8 cellular contexts compared by ENCODE assay signal in the genomic region with DNA sequence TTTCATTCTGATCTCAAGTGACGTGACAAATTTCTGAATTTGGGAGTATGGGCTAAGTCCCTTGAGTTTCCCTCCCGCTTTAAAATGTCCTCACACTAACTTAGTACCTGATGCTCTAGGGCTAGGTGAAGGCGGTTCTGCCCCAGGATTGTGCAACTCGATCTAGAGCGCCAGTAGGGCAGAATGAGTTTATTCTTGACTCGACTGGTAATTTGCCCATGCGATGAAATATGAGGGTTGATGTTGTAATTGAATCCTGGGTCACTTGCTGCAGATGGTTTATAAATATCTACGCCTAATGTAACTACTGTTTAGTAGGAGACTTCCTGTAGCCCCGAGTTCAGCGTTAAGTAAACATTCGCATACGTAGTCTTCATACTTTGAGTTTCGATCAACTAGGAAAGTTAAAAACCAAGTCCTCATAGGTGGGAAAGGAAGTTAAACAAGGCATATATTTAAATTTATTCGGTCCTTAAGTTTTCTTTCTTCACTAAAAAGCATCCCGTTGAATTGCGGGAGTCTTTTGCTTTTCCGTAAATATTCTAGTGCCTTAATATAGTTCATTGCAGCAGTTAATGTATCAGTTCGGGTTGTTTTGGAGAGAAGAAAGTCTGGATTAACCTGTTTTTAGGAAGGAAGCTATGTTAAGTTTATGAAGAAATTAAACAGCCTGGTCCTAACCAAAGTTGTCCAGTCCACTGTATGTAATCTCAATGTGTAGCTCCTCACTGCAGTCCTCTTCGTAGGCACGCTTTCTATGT. TPM values are rescaled to one million over a fixed set of nuclear protein-coding genes. Genes with fewer than 3 reads are reported as not detected.
DNase-seq lines count a peak whose midpoint lies in the region; ATAC-seq and TF ChIP-seq lines count a peak whose summit lies in the region.

No MANE protein-coding gene starts in this region.

- peak overlapping the region; percentile 99 for H3K4me3 ChIP-seq in ascending aorta

- peak overlapping the region; percentile 85 for H3K27ac Mint-ChIP-seq in activated CD4-positive, alpha-beta T cell treated with anti-CD3 and anti-CD28 coated beads, Interleukin-2, amount 10 ng/mL, durations not matched to agents 24 days and 14 days
- H3K27ac Mint-ChIP-seq in immature natural killer cell = peak overlapping the region; percentile 86 to 95 (median 94)
- H3K27ac Mint-ChIP-seq in stimulated activated naive B cell treated with anti-CD40 and anti-IgM and Interleukin-4, amounts not matched to agents 10 μg/mL and 1 μg/mL and 100 μg/mL, for 72 hours = peak overlapping the region; percentile 96

- ATAC-seq in stimulated activated naive B cell treated with anti-CD40 and anti-IgM and Interleukin-4, amounts not matched to agents 10 μg/mL and 1 μg/mL and 100 μg/mL, for 72 hours (replicated peaks) = no peak

- H3K27ac ChIP-seq in ascending aorta = peak overlapping the region; percentile 100

- peaks cover 7 to 24% of the 10 kb centered on the region in 2 donors for H3K4me1 ChIP-seq in ascending aorta

- H3K36me3 Mint-ChIP-seq in activated CD4-positive, alpha-beta T cell treated with anti-CD3 and anti-CD28 coated beads, Interleukin-2, amount 10 ng/mL, durations not matched to agents 24 days and 14 days (ENCODE audit: low read depth) = peaks cover 7% of the 10 kb centered on the region
- H3K36me3 Mint-ChIP-seq in immature natural killer cell = no peaks in the 10 kb centered on the region
- H3K36me3 Mint-ChIP-seq in stimulated activated naive B cell treated with anti-CD40 and anti-IgM and Interleukin-4, amounts not matched to agents 10 μg/mL and 1 μg/mL and 100 μg/mL, for 72 hours = peaks cover 6 to 7% of the 10 kb centered on the region in 2 donors

- peak overlapping the region; percentile 88 for H3K4me3 Mint-ChIP-seq in activated CD4-positive, alpha-beta T cell treated with anti-CD3 and anti-CD28 coated beads, Interleukin-2, amount 10 ng/mL, durations not matched to agents 24 days and 14 days
- peak overlapping the region; percentile 84 to 91 (median 90) for H3K4me3 Mint-ChIP-seq in immature natural killer cell
- peak overlapping the region; percentile 88 to 93 for H3K4me3 Mint-ChIP-seq in stimulated activated naive B cell treated with anti-CD40 and anti-IgM and Interleukin-4, amounts not matched to agents 10 μg/mL and 1 μg/mL and 100 μg/mL, for 72 hours

- H3K9me3 ChIP-seq in ascending aorta = no peaks in the 10 kb centered on the region

- H3K27me3 Mint-ChIP-seq in activated CD4-positive, alpha-beta T cell treated with anti-CD3 and anti-CD28 coated beads, Interleukin-2, amount 10 ng/mL, durations not matched to agents 24 days and 14 days = no peaks in the 10 kb centered on the region
- peaks cover 3 to 5% (median 3%) of the 10 kb centered on the region in 3 donors for H3K27me3 Mint-ChIP-seq in immature natural killer cell (ENCODE audit: low read depth in 3 of 3)
- no peaks in the 10 kb centered on the region for H3K27me3 Mint-ChIP-seq in stimulated activated naive B cell treated with anti-CD40 and anti-IgM and Interleukin-4, amounts not matched to agents 10 μg/mL and 1 μg/mL and 100 μg/mL, for 72 hours

- H3K4me1 Mint-ChIP-seq in activated CD4-positive, alpha-beta T cell treated with anti-CD3 and anti-CD28 coated beads, Interleukin-2, amount 10 ng/mL, durations not matched to agents 24 days and 14 days = peaks cover 31% of the 10 kb centered on the region
- peaks cover 35 to 39% of the 10 kb centered on the region in 2 donors for H3K4me1 Mint-ChIP-seq in immature natural killer cell
- peaks cover 27 to 72% of the 10 kb centered on the region in 2 donors for H3K4me1 Mint-ChIP-seq in stimulated activated naive B cell treated with anti-CD40 and anti-IgM and Interleukin-4, amounts not matched to agents 10 μg/mL and 1 μg/mL and 100 μg/mL, for 72 hours

- peak; percentile 82 for DNase-seq in activated CD4-positive, alpha-beta T cell treated with anti-CD3 and anti-CD28 coated beads, Interleukin-2, amount 10 ng/mL, durations not matched to agents 24 days and 14 days
- DNase-seq in activated CD4-positive, alpha-beta T cell treated with anti-CD3 and anti-CD28 coated beads, Interleukin-2, amount 50 U/mL, for 4 hours = no peak
- DNase-seq in NCI-H460 (ENCODE audit: extremely low read depth, low read depth) (peak; percentile 35), ascending aorta (ENCODE audit: low spot score in 2 of 2) (peak; percentile 31 to 85), immature natural killer cell (peak in 2 of 3 donors; percentile 24 to 39), ecto neural progenitor cell (ENCODE audit: low spot score) (no peak), NCI-H2081 treated with DMSO at 0.1 percent for 48 hours (lab: John Stamatoyannopoulos, UW) (no peak)
- no peak for DNase-seq in stimulated activated naive B cell treated with anti-CD40 and anti-IgM and Interleukin-4, amounts not matched to agents 10 μg/mL and 1 μg/mL and 100 μg/mL, for 72 hours

- no peak for TF ChIP-seq CTCF in ascending aorta (IDR thresholded peaks at IDR 0.05)

- H3K9me3 Mint-ChIP-seq in activated CD4-positive, alpha-beta T cell treated with anti-CD3 and anti-CD28 coated beads, Interleukin-2, amount 10 ng/mL, durations not matched to agents 24 days and 14 days = no peaks in the 10 kb centered on the region
- H3K9me3 Mint-ChIP-seq in immature natural killer cell = no peaks in the 10 kb centered on the region
- no peaks in the 10 kb centered on the region for H3K9me3 Mint-ChIP-seq in stimulated activated naive B cell treated with anti-CD40 and anti-IgM and Interleukin-4, amounts not matched to agents 10 μg/mL and 1 μg/mL and 100 μg/mL, for 72 hours

- H3K36me3 ChIP-seq in ascending aorta = no peaks in the 10 kb centered on the region

- intact Hi-C loops in activated CD4-positive, alpha-beta T cell treated with anti-CD3 and anti-CD28 coated beads, Interleukin-2, amount 10 ng/mL, durations not matched to agents 24 days and 14 days (cut with micrococcal nuclease) = loop anchor here (2.0 to 5.0 kb wide), 3 partner anchors 43 to 317 kb away; partner anchors contain the start of genes FHOD1 and GFOD2
- intact Hi-C loops in ascending aorta (cut with DNase I) = loop anchor here (2.0 to 5.0 kb wide), 2 partner anchors 82 to 155 kb away; partner anchors contain the start of genes AGRP, ATP6V0D1 and GFOD2

- no peaks in the 10 kb centered on the region for H3K27me3 ChIP-seq in ascending aorta

RNA-seq across cellular contexts. Expression of gene CTCF, which starts 1.6 kb away (rescaled TPM):
- total RNA-seq in activated CD4-positive, alpha-beta T cell treated with anti-CD3 and anti-CD28 coated beads, Interleukin-2, amount 10 ng/mL, durations not matched to agents 24 days and 14 days = 60.2 and 62.5 TPM in 2 replicates
- 41.6 and 55.9 TPM in 2 replicates for total RNA-seq in NCI-H460 (2014; rRNA removed; shearing (Covaris generic))
- polyA plus RNA-seq in NCI-H460 (2014; cell fraction: nucleus; rRNA removed) = 24.5 and 25.7 TPM in 2 replicates
- 38.6 TPM for total RNA-seq in ascending aorta
- 10 to 100 TPM; 24.8 to 60.4 (median 28.4) TPM for polyA plus RNA-seq in immature natural killer cell

RNA-seq across cellular contexts. Expression of gene RIPOR1, which starts 35.3 kb away (rescaled TPM):
- 23.3 and 27.7 TPM in 2 replicates for total RNA-seq in activated CD4-positive, alpha-beta T cell treated with anti-CD3 and anti-CD28 coated beads, Interleukin-2, amount 10 ng/mL, durations not matched to agents 24 days and 14 days
- total RNA-seq in NCI-H460 (2014; rRNA removed; shearing (Covaris generic)) = 21.9 and 24.1 TPM in 2 replicates
- polyA plus RNA-seq in NCI-H460 (2014; cell fraction: nucleus; rRNA removed) = 40.8 and 65.0 TPM in 2 replicates
- total RNA-seq in ascending aorta = 182 TPM
- polyA plus RNA-seq in immature natural killer cell = 1 to 10 TPM; 2.0 to 7.5 (median 3.3) TPM

Comparison
In these comparisons a context has a peak if more than half of its experiments do, and no peak if none do; other contexts are left out.
1. DNase-seq: peak in activated CD4-positive, alpha-beta T cell treated with anti-CD3 and anti-CD28 coated beads, Interleukin-2, amount 10 ng/mL, durations not matched to agents 24 days and 14 days (single experiment), NCI-H460 (single experiment), ascending aorta (2 of 2) and immature natural killer cell (2 of 3); none in activated CD4-positive, alpha-beta T cell treated with anti-CD3 and anti-CD28 coated beads, Interleukin-2, amount 50 U/mL, for 4 hours (0 of 2), stimulated activated naive B cell treated with anti-CD40 and anti-IgM and Interleukin-4, amounts not matched to agents 10 μg/mL and 1 μg/mL and 100 μg/mL, for 72 hours (single experiment), ecto neural progenitor cell (single experiment) and NCI-H2081 treated with DMSO at 0.1 percent for 48 hours (single experiment).
2. Peak in every context shown above with its lines, with median percentiles within 50 percentile points of each other: H3K27ac Mint-ChIP-seq and H3K4me3 Mint-ChIP-seq.